Comparison of ENCODE assay signal across 28 cellular contexts in genomic region chr16:2739555-2740435, GRCh38. TPM values are rescaled to one million over a fixed set of nuclear protein-coding genes. Genes with fewer than 3 reads are reported as not detected.
DNase-seq lines count a peak whose midpoint lies in the region; ATAC-seq and TF ChIP-seq lines count a peak whose summit lies in the region.
"Had no signal": no experiment of that assay in that cellular context is flagged by ENCODE, and none has a peak within 500 bp of the region (broad histone marks: within the 10 kb centered on the region; RNA-seq: fewer than 3 reads in every experiment).

No MANE protein-coding gene starts in this region.

- TF ChIP-seq CTCF in WERI-Rb-1 (IDR thresholded peaks at IDR 0.05; ENCODE audit: low read depth, low read length) (0 out of 2 replicates have a peak, but pooled peaks have one; percentile 9), mesothelial cell of epicardium (IDR thresholded peaks at IDR 0.05; ENCODE audit: unreplicated experiment) (no peak)

- H3K4me3 ChIP-seq in WERI-Rb-1 (ENCODE audit: low read depth, low read length) = no peak overlapping the region
- H3K4me3 ChIP-seq: tibial nerve had no signal

- ATAC-seq in HG02798 (IDR thresholded peaks at IDR 0.05; ENCODE audit: poor library complexity, unreplicated experiment) = no peak
- ATAC-seq in activated T-cell treated with anti-CD3 and anti-CD28 coated beads, Interleukin-2, amount 50 U/mL, for 72 hours (replicated peaks in 1 of 2) = no peak

- H3K27ac Mint-ChIP-seq in mesothelial cell of epicardium = peak overlapping the region; percentile 30
- no peak overlapping the region for H3K27ac Mint-ChIP-seq in activated T-cell treated with anti-CD3 and anti-CD28 coated beads, Interleukin-2, amount 50 U/mL, for 72 hours
- H3K27ac Mint-ChIP-seq: activated CD4-positive, alpha-beta memory T cell treated with anti-CD3 and anti-CD28 coated beads for 36 hours; activated naive CD4-positive, alpha-beta T cell treated with anti-CD3 and anti-CD28 coated beads, Interleukin-2, amount 50 U/mL, for 24 hours; IgD-negative memory B cell had no signal

- DNase-seq in DMS53 (lab: John Stamatoyannopoulos, UW) (peak; percentile 37), DMS53 treated with DMSO at 0.1 percent for 48 hours (lab: John Stamatoyannopoulos, UW; ENCODE audit: unreplicated experiment) (no peak), ELF-1 (ENCODE audit: low read depth, low spot score) (peak; percentile 24), WERI-Rb-1 (no peak), mesothelial cell of epicardium (ENCODE audit: low spot score in 2 of 2, unreplicated experiment in 2 of 2) (no peak)
- no peak for DNase-seq in activated effector memory CD4-positive, alpha-beta T cell treated with Interleukin-2 at 50 U/mL for 16 hours
- DNase-seq in activated T-cell treated with anti-CD3 and anti-CD28 coated beads, Interleukin-2, amount 50 U/mL, for 72 hours = no peak
- DNase-seq: activated CD4-positive, alpha-beta memory T cell treated with anti-CD3 and anti-CD28 coated beads for 36 hours; activated T-cell treated with anti-CD3 and anti-CD28 coated beads, Interleukin-2, amount 50 U/mL, for 1 hour; AML-193; effector memory CD4-positive, alpha-beta T cell; MM.1S; NCI-H1436; NCI-H2171 treated with DMSO at 0.1 percent for 48 hours; NCI-H526 treated with DMSO at 0.1 percent for 48 hours; SHP77; small intestine; stimulated activated CD4-positive, alpha-beta T cell treated with anti-CD3 and anti-CD28 coated beads, Interleukin-4, amount 100 ng/mL, for 24 hours; stimulated activated naive CD8-positive, alpha-beta T cell treated with anti-CD3 and anti-CD28 coated beads, Interleukin-15, amount 100 ng/mL, for 72 hours had no signal

- peaks cover 13% of the 10 kb centered on the region for H3K4me1 Mint-ChIP-seq in mesothelial cell of epicardium
- no peaks in the 10 kb centered on the region for H3K4me1 Mint-ChIP-seq in activated T-cell treated with anti-CD3 and anti-CD28 coated beads, Interleukin-2, amount 50 U/mL, for 72 hours (ENCODE audit: low read depth)
- H3K4me1 Mint-ChIP-seq: activated naive CD4-positive, alpha-beta T cell treated with anti-CD3 and anti-CD28 coated beads, Interleukin-2, amount 50 U/mL, for 24 hours; IgD-negative memory B cell had no signal

- no peaks in the 10 kb centered on the region for H3K9me3 Mint-ChIP-seq in mesothelial cell of epicardium
- no peaks in the 10 kb centered on the region for H3K9me3 Mint-ChIP-seq in activated T-cell treated with anti-CD3 and anti-CD28 coated beads, Interleukin-2, amount 50 U/mL, for 72 hours
- H3K9me3 Mint-ChIP-seq: activated CD4-positive, alpha-beta memory T cell treated with anti-CD3 and anti-CD28 coated beads for 36 hours; activated naive CD4-positive, alpha-beta T cell treated with anti-CD3 and anti-CD28 coated beads, Interleukin-2, amount 50 U/mL, for 24 hours; IgD-negative memory B cell; stimulated activated naive CD8-positive, alpha-beta T cell treated with anti-CD3 and anti-CD28 coated beads, Interleukin-15, amount 100 ng/mL, for 72 hours had no signal

- H3K27ac ChIP-seq in WERI-Rb-1 = peak overlapping the region; percentile 60
- H3K27ac ChIP-seq: 22Rv1, HL-60, tibial nerve had no signal

- no peaks in the 10 kb centered on the region for H3K36me3 Mint-ChIP-seq in mesothelial cell of epicardium
- H3K36me3 Mint-ChIP-seq in activated T-cell treated with anti-CD3 and anti-CD28 coated beads, Interleukin-2, amount 50 U/mL, for 72 hours (ENCODE audit: insufficient read depth in 2 of 2) = no peaks in the 10 kb centered on the region
- H3K36me3 Mint-ChIP-seq: activated CD4-positive, alpha-beta memory T cell treated with anti-CD3 and anti-CD28 coated beads for 36 hours; activated naive CD4-positive, alpha-beta T cell treated with anti-CD3 and anti-CD28 coated beads, Interleukin-2, amount 50 U/mL, for 24 hours had no signal

- no peaks in the 10 kb centered on the region for H3K9me3 ChIP-seq in WERI-Rb-1 (ENCODE audit: severe bottlenecking)
- H3K9me3 ChIP-seq: tibial nerve had no signal

- no peaks in the 10 kb centered on the region for H3K27me3 Mint-ChIP-seq in mesothelial cell of epicardium (ENCODE audit: low read depth)
- H3K27me3 Mint-ChIP-seq in activated T-cell treated with anti-CD3 and anti-CD28 coated beads, Interleukin-2, amount 50 U/mL, for 72 hours (ENCODE audit: low read depth) = no peaks in the 10 kb centered on the region
- H3K27me3 Mint-ChIP-seq: activated naive CD4-positive, alpha-beta T cell treated with anti-CD3 and anti-CD28 coated beads, Interleukin-2, amount 50 U/mL, for 24 hours; IgD-negative memory B cell had no signal

- H3K36me3 ChIP-seq in WERI-Rb-1 = no peaks in the 10 kb centered on the region

- H3K4me3 Mint-ChIP-seq in mesothelial cell of epicardium = no peak overlapping the region
- no peak overlapping the region for H3K4me3 Mint-ChIP-seq in activated T-cell treated with anti-CD3 and anti-CD28 coated beads, Interleukin-2, amount 50 U/mL, for 72 hours
- H3K4me3 Mint-ChIP-seq: activated CD4-positive, alpha-beta memory T cell treated with anti-CD3 and anti-CD28 coated beads for 36 hours; activated naive CD4-positive, alpha-beta T cell treated with anti-CD3 and anti-CD28 coated beads, Interleukin-2, amount 50 U/mL, for 24 hours; IgD-negative memory B cell; stimulated activated naive CD8-positive, alpha-beta T cell treated with anti-CD3 and anti-CD28 coated beads, Interleukin-15, amount 100 ng/mL, for 72 hours had no signal

- no peaks in the 10 kb centered on the region for H3K27me3 ChIP-seq in WERI-Rb-1 (ENCODE audit: insufficient read depth, low read depth, severe bottlenecking)

RNA-seq across cellular contexts. Expression of gene SRRM2, which starts 12.6 kb away (rescaled TPM):
- total RNA-seq in mesothelial cell of epicardium = 832 to 854 TPM (median 837 TPM) in 3 replicates
- 100 to 1,000 TPM; 696 to 731 TPM for total RNA-seq in activated T-cell treated with anti-CD3 and anti-CD28 coated beads, Interleukin-2, amount 50 U/mL, for 72 hours

RNA-seq across cellular contexts. Expression of gene PRSS27, which starts 19.8 kb away (rescaled TPM):
- total RNA-seq in mesothelial cell of epicardium = 7.5 to 7.7 TPM (median 7.6 TPM) in 3 replicates
- total RNA-seq in activated T-cell treated with anti-CD3 and anti-CD28 coated beads, Interleukin-2, amount 50 U/mL, for 72 hours = 1 to 10 TPM; 7.6 to 8.8 TPM

RNA-seq across cellular contexts. Expression of gene ELOB, which starts 37.3 kb away (rescaled TPM):
- total RNA-seq in mesothelial cell of epicardium = 192 to 200 TPM (median 195 TPM) in 3 replicates
- 100 to 1,000 TPM; 158 to 208 TPM for total RNA-seq in activated T-cell treated with anti-CD3 and anti-CD28 coated beads, Interleukin-2, amount 50 U/mL, for 72 hours

RNA-seq across cellular contexts. Expression of gene PRSS33, which starts 47.6 kb away (rescaled TPM):
- not detected in 3 replicates for total RNA-seq in mesothelial cell of epicardium
- under 1 TPM in 1 of 2 donors, not detected in 1; 0.46 TPM for total RNA-seq in activated T-cell treated with anti-CD3 and anti-CD28 coated beads, Interleukin-2, amount 50 U/mL, for 72 hours
- total RNA-seq: activated CD4-positive, alpha-beta memory T cell treated with anti-CD3 and anti-CD28 coated beads for 36 hours; chondrocyte; mesenteric fat pad; pulmonary artery endothelial cell; tibial nerve had no signal

RNA-seq across cellular contexts. Expression of gene KCTD5, which starts 57.5 kb away (rescaled TPM):
- total RNA-seq in mesothelial cell of epicardium = 21.0 to 24.1 TPM (median 23.5 TPM) in 3 replicates
- total RNA-seq in activated T-cell treated with anti-CD3 and anti-CD28 coated beads, Interleukin-2, amount 50 U/mL, for 72 hours = 10 to 100 TPM; 44.8 to 50.2 TPM

Comparison
In these comparisons a context has a peak if more than half of its experiments do, and no peak if none do; other contexts are left out.
1. DNase-seq: peak in DMS53 (single experiment) and ELF-1 (single experiment); none in DMS53 treated with DMSO at 0.1 percent for 48 hours (single experiment), WERI-Rb-1 (single experiment), mesothelial cell of epicardium (0 of 2), activated effector memory CD4-positive, alpha-beta T cell treated with Interleukin-2 at 50 U/mL for 16 hours (single experiment) and activated T-cell treated with anti-CD3 and anti-CD28 coated beads, Interleukin-2, amount 50 U/mL, for 72 hours (0 of 2).